ENCODE assay signal across 4 cellular contexts in genomic region chrX:141044246-141044645, GRCh38. TPM values are rescaled to one million over a fixed set of nuclear protein-coding genes. Genes with fewer than 3 reads are reported as not detected.
"Had no signal": no experiment of that assay in that cellular context is flagged by ENCODE, and none has a peak within 500 bp of the region (broad histone marks: within the 10 kb centered on the region; RNA-seq: fewer than 3 reads in every experiment).

No MANE protein-coding gene starts in this region.

RNA-seq across cellular contexts. Expression of gene SPANXB1, which starts 41.9 kb away (rescaled TPM):
- total RNA-seq: GM23248, H7, HepG2 had no signal
- polyA plus RNA-seq: GM23248, HepG2, IgD-negative memory B cell had no signal
